19 cellular contexts compared by ENCODE assay signal in the genomic region with DNA sequence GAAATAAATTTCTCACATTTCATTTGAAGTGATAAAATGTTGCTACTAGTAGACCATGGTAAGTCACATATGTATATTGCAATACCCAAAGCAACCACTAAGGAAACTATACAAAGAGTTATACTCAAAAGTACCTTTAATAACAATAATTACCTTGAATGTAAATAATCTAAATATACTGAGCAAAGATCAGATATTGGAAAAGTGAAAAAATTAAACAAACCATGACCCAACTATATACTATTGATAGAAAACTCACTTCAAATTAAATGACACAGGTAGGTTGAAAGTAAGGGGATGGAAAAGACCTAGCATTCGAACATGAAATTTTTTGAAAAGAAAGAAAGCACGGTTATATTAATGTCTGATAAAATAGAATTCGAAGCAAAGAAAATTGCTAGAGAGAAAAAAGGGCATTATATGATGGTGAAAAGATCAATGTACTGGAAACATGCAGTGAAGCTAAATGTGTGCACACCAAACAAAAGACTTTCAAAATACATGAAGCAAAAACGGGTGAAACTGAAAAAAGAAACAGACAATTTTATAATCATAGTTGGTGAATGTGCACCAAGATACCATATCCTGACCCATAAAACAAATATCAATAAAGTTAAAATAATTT. TPM values are rescaled to one million over a fixed set of nuclear protein-coding genes. Genes with fewer than 3 reads are reported as not detected.
DNase-seq lines count a peak whose midpoint lies in the region; ATAC-seq, FAIRE-seq and TF ChIP-seq lines count a peak whose summit lies in the region.
"Had no signal": no experiment of that assay in that cellular context is flagged by ENCODE, and none has a peak within 500 bp of the region (broad histone marks: within the 10 kb centered on the region; RNA-seq: fewer than 3 reads in every experiment).

No MANE protein-coding gene starts in this region.

- 41% methylated on average over 4 of the region's 4 CpGs for WGBS in right lobe of liver (ENCODE audit: insufficient coverage, low coverage, low lambda C conversion rate, missing lambda C conversion rate)
- 3% methylated on average over 4 of the region's 4 CpGs for WGBS in HepG2 (ENCODE audit: low lambda C conversion rate)

- H3K4me1 Mint-ChIP-seq in endothelial cell (ENCODE audit: unreplicated experiment) = no peaks in the 10 kb centered on the region
- H3K4me1 Mint-ChIP-seq: activated CD4-positive, alpha-beta T cell treated with anti-CD3 and anti-CD28 coated beads for 36 hours; activated T-helper 17 cell treated with anti-CD3 and anti-CD28 coated beads, Interleukin-2, amount 50 U/mL, for 72 hours; CD4-positive, CD25-positive, alpha-beta regulatory T cell; naive B cell; T-cell had no signal

- no peaks in the 10 kb centered on the region for H3K36me3 Mint-ChIP-seq in endothelial cell (ENCODE audit: low read depth, unreplicated experiment)
- H3K36me3 Mint-ChIP-seq: CD4-positive, CD25-positive, alpha-beta regulatory T cell; naive B cell; T-cell had no signal

- no peak for TF ChIP-seq EP300 in HepG2 (IDR thresholded peaks at IDR 0.05; ENCODE audit: low read depth in 2 of 2, low read length in 2 of 2)
- TF ChIP-seq EP300 in HepG2 (CRISPR knock-in tag; IDR thresholded peaks at IDR 0.05; ENCODE audit: borderline replicate concordance) = no peak

- in situ Hi-C loops in HepG2 (cut with HindIII; ENCODE audit: extremely low pct_ligation_motif_present, low pct_unique_long_range_greater_than_20kb) = no loop called here

- H3K27ac Mint-ChIP-seq in endothelial cell (ENCODE audit: unreplicated experiment) = no peak overlapping the region
- H3K27ac Mint-ChIP-seq: activated CD4-positive, alpha-beta T cell treated with anti-CD3 and anti-CD28 coated beads for 36 hours; activated T-helper 17 cell treated with anti-CD3 and anti-CD28 coated beads, Interleukin-2, amount 50 U/mL, for 72 hours; CD4-positive, CD25-positive, alpha-beta regulatory T cell; naive B cell; T-cell had no signal

- H3K4me2 ChIP-seq in HepG2 (ENCODE audit: low read depth, low read length) = no peak overlapping the region

- H2AFZ ChIP-seq in HepG2 (ENCODE audit: low read length) = no peak overlapping the region

- H4K20me1 ChIP-seq in HepG2 (ENCODE audit: insufficient read depth, low read length) = no peaks in the 10 kb centered on the region

- ATAC-seq in right lobe of liver (no peak), HepG2 (no peak)
- ATAC-seq: activated CD4-positive, alpha-beta T cell treated with anti-CD3 and anti-CD28 coated beads for 36 hours; activated T-helper 17 cell treated with anti-CD3 and anti-CD28 coated beads, Interleukin-2, amount 50 U/mL, for 72 hours; heart left ventricle; left cardiac atrium; right cardiac atrium; T-cell had no signal

- H3K27me3 Mint-ChIP-seq in endothelial cell (ENCODE audit: unreplicated experiment) = no peaks in the 10 kb centered on the region
- H3K27me3 Mint-ChIP-seq: CD4-positive, CD25-positive, alpha-beta regulatory T cell; T-cell had no signal

- FAIRE-seq in HepG2 (lab: Jason Lieb, UNC) = no peak

- no peaks in the 10 kb centered on the region for H3K27me3 ChIP-seq in right lobe of liver
- no peaks in the 10 kb centered on the region for H3K27me3 ChIP-seq in HepG2 (ENCODE audit: control insufficient read depth in 1 of 2, insufficient read depth in 2 of 2, low read length in 2 of 2)
- H3K27me3 ChIP-seq: heart left ventricle had no signal

- H3K4me3 Mint-ChIP-seq in endothelial cell (ENCODE audit: unreplicated experiment) = no peak overlapping the region
- H3K4me3 Mint-ChIP-seq: activated CD4-positive, alpha-beta T cell treated with anti-CD3 and anti-CD28 coated beads for 36 hours; activated T-helper 17 cell treated with anti-CD3 and anti-CD28 coated beads, Interleukin-2, amount 50 U/mL, for 72 hours; CD4-positive, CD25-positive, alpha-beta regulatory T cell; naive B cell; T-cell had no signal

- TF ChIP-seq RAD21 in HepG2 (CRISPR knock-in tag; IDR thresholded peaks at IDR 0.05) = no peak

- H3K36me3 ChIP-seq in right lobe of liver (no peaks in the 10 kb centered on the region), HepG2 (replicated peaks in 1 of 2; ENCODE audit: control insufficient read depth in 1 of 2, insufficient read depth in 2 of 2, low read length in 2 of 2) (no peaks in the 10 kb centered on the region)
- H3K36me3 ChIP-seq: heart left ventricle had no signal

- H3K9me3 Mint-ChIP-seq in endothelial cell (ENCODE audit: unreplicated experiment) = no peaks in the 10 kb centered on the region
- H3K9me3 Mint-ChIP-seq: activated T-helper 17 cell treated with anti-CD3 and anti-CD28 coated beads, Interleukin-2, amount 50 U/mL, for 72 hours; naive B cell; T-cell had no signal

- intact Hi-C loops in right lobe of liver (cut with DNase I) (no loop called here), HepG2 (cut with micrococcal nuclease; ENCODE audit: unreplicated experiment) (no loop called here)

- no peak overlapping the region for H3K9ac ChIP-seq in HepG2 (ENCODE audit: insufficient read depth, low read depth, low read length)

- H3K4me1 ChIP-seq in right lobe of liver (no peaks in the 10 kb centered on the region), HepG2 (ENCODE audit: insufficient read depth, low read length) (no peaks in the 10 kb centered on the region)
- H3K4me1 ChIP-seq: heart left ventricle had no signal

- DNase-seq in right lobe of liver (no peak), HepG2 (ENCODE audit: low spot score) (no peak), NCI-H69 (lab: John Stamatoyannopoulos, UW) (peak; percentile 6), endothelial cell (ENCODE audit: low spot score) (no peak), cerebellar cortex (ENCODE audit: low spot score) (no peak), kidney tubule cell (ENCODE audit: low spot score) (no peak), amniotic stem cell (lab: John Stamatoyannopoulos, UW) (no peak), Ammon's horn (ENCODE audit: low spot score) (no peak)
- DNase-seq: activated CD4-positive, alpha-beta T cell treated with anti-CD3 and anti-CD28 coated beads for 36 hours; CD4-positive, CD25-positive, alpha-beta regulatory T cell; heart left ventricle; left cardiac atrium; naive B cell; NCI-H2029; right cardiac atrium; stimulated activated naive CD4-positive, alpha-beta T cell treated with Interleukin-2 at 50 U/mL for 16 hours; T-cell had no signal

- POLR2A ChIA-PET in HepG2 (lab: Yijun Ruan, JAX) = no interaction called here

- TF ChIP-seq POLR2A in right lobe of liver (IDR thresholded peaks at IDR 0.05) (no peak), HepG2 (IDR thresholded peaks at IDR 0.05; ENCODE audit: insufficient read depth in 1 of 2, low read depth in 2 of 2, low read length in 2 of 2) (no peak)

- H3K27ac ChIP-seq in right lobe of liver (no peak overlapping the region), HepG2 (ENCODE audit: extremely low read length, insufficient read depth, low read length) (no peak overlapping the region)
- H3K27ac ChIP-seq: heart left ventricle had no signal

- TF ChIP-seq CTCF in right lobe of liver (IDR thresholded peaks at IDR 0.05) (peak in 3 of 4 donors; percentile 9 to 29 (median 19)), HepG2 (CRISPR knock-in tag; IDR thresholded peaks at IDR 0.05) (no peak), endothelial cell (IDR thresholded peaks at IDR 0.05; ENCODE audit: unreplicated experiment) (peak; percentile 75)

- no peaks in the 10 kb centered on the region for H3K79me2 ChIP-seq in HepG2 (ENCODE audit: insufficient read depth, low read length)

- CTCF ChIA-PET in HepG2 (lab: Yijun Ruan, JAX; ENCODE audit: low intra/inter-chr PET ratio, low total read pairs) = no interaction called here

- H3K4me3 ChIP-seq in right lobe of liver (no peak overlapping the region), HepG2 (replicated peaks in 1 of 3; ENCODE audit: insufficient read depth in 1 of 3, low read depth in 2 of 3, low read length in 3 of 3) (no peak overlapping the region)
- H3K4me3 ChIP-seq: heart left ventricle had no signal

- no peaks in the 10 kb centered on the region for H3K9me3 ChIP-seq in right lobe of liver
- no peaks in the 10 kb centered on the region for H3K9me3 ChIP-seq in HepG2 (ENCODE audit: low read length)

- BruUV-seq in HepG2 (replicated peaks; lab: Mats Ljungman, UMichigan) = no TSS peak

RNA-seq across cellular contexts. Expression of a gene that starts 29.1 kb away (rescaled TPM):
- 10 to 100 TPM in 1 of 6 experiments, 1 to 10 TPM in 4, under 1 TPM in 1; 0.49 to 17.0 (median 2.0) TPM for total RNA-seq in right lobe of liver
- total RNA-seq in HepG2 (2016; rRNA removed; fragmentation: Illumina TruSeq; extraction: Trizol) = 0.22 and 0.24 TPM in 2 replicates
- total RNA-seq in HepG2 (2016; cell fraction: cytosol; rRNA removed; fragmentation: Illumina TruSeq; extraction: Trizol; ENCODE audit: low read depth) = 0.40 TPM in 1 of 2 replicates, not detected in the other
- total RNA-seq in HepG2 (2016; cell fraction: insoluble cytoplasmic fraction; rRNA removed; fragmentation: Illumina TruSeq; extraction: Trizol) = 0.16 and 0.37 TPM in 2 replicates
- total RNA-seq in HepG2 (2016; cell fraction: membrane; rRNA removed; fragmentation: Illumina TruSeq; extraction: Trizol) = not detected in 2 replicates
- 0.47 and 1.5 TPM in 2 replicates for total RNA-seq in HepG2 (2016; cell fraction: nucleus; rRNA removed; fragmentation: Illumina TruSeq; extraction: Trizol)
- 0.10 and 0.16 TPM in 2 replicates for polyA plus RNA-seq in HepG2 (2011; rRNA removed)
- polyA plus RNA-seq in HepG2 (2011; cell fraction: cytosol; rRNA removed) = 0.13 and 0.17 TPM in 2 replicates
- polyA plus RNA-seq in HepG2 (2011; cell fraction: nucleus; rRNA removed) = not detected in 2 replicates
- 0.20 TPM in 1 of 2 replicates, not detected in the other for polyA plus RNA-seq in HepG2 (2012)
- 0.19 and 0.36 TPM in 2 replicates for polyA plus RNA-seq in HepG2 (2016; cell fraction: cytosol; fragmentation: Illumina TruSeq; extraction: Trizol; ENCODE audit: low read depth)
- polyA plus RNA-seq in HepG2 (2016; cell fraction: insoluble cytoplasmic fraction; fragmentation: Illumina TruSeq; extraction: Trizol; ENCODE audit: low read depth) = 0.76 and 0.99 TPM in 2 replicates
- polyA plus RNA-seq in HepG2 (2016; cell fraction: membrane; fragmentation: Illumina TruSeq; extraction: Trizol; ENCODE audit: low read depth) = 0.44 and 0.47 TPM in 2 replicates
- polyA plus RNA-seq in HepG2 (2016; cell fraction: nucleus; fragmentation: Illumina TruSeq; extraction: Trizol; ENCODE audit: insufficient read depth, low read depth) = 0.59 and 1.8 TPM in 2 replicates
- not detected in 2 replicates for polyA minus RNA-seq in HepG2 (2011; rRNA and poly(A)+ RNA removed; ENCODE audit: low replicate concordance)
- polyA minus RNA-seq in HepG2 (2011; cell fraction: cytosol; rRNA and poly(A)+ RNA removed) = not detected in 2 replicates
- polyA minus RNA-seq in HepG2 (2011; cell fraction: nucleus; rRNA and poly(A)+ RNA removed) = not detected in 2 replicates
- total RNA-seq in endothelial cell (ENCODE audit: unreplicated experiment) = 1.9 TPM
- total RNA-seq: activated CD4-positive, alpha-beta T cell treated with anti-CD3 and anti-CD28 coated beads for 36 hours had no signal
- polyA plus RNA-seq: CD4-positive, CD25-positive, alpha-beta regulatory T cell had no signal

RNA-seq across cellular contexts. Expression of a gene that starts 44.9 kb away (rescaled TPM):
- total RNA-seq in right lobe of liver (not detected), HepG2 (2016; rRNA removed; fragmentation: Illumina TruSeq; extraction: Trizol) (not detected in 2 replicates), endothelial cell (ENCODE audit: unreplicated experiment) (not detected)
- not detected in 2 replicates for total RNA-seq in HepG2 (2016; cell fraction: cytosol; rRNA removed; fragmentation: Illumina TruSeq; extraction: Trizol; ENCODE audit: low read depth)
- not detected in 2 replicates for total RNA-seq in HepG2 (2016; cell fraction: insoluble cytoplasmic fraction; rRNA removed; fragmentation: Illumina TruSeq; extraction: Trizol)
- not detected in 2 replicates for total RNA-seq in HepG2 (2016; cell fraction: membrane; rRNA removed; fragmentation: Illumina TruSeq; extraction: Trizol)
- not detected in 2 replicates for total RNA-seq in HepG2 (2016; cell fraction: nucleus; rRNA removed; fragmentation: Illumina TruSeq; extraction: Trizol)
- not detected in 2 replicates for polyA plus RNA-seq in HepG2 (2011; rRNA removed)
- polyA plus RNA-seq in HepG2 (2011; cell fraction: cytosol; rRNA removed) = not detected in 2 replicates
- not detected in 2 replicates for polyA plus RNA-seq in HepG2 (2011; cell fraction: nucleus; rRNA removed)
- polyA plus RNA-seq in HepG2 (2012) = not detected in 2 replicates
- not detected in 2 replicates for polyA plus RNA-seq in HepG2 (2016; cell fraction: cytosol; fragmentation: Illumina TruSeq; extraction: Trizol; ENCODE audit: low read depth)
- not detected in 2 replicates for polyA plus RNA-seq in HepG2 (2016; cell fraction: insoluble cytoplasmic fraction; fragmentation: Illumina TruSeq; extraction: Trizol; ENCODE audit: low read depth)
- not detected in 2 replicates for polyA plus RNA-seq in HepG2 (2016; cell fraction: membrane; fragmentation: Illumina TruSeq; extraction: Trizol; ENCODE audit: low read depth)
- not detected in 2 replicates for polyA plus RNA-seq in HepG2 (2016; cell fraction: nucleus; fragmentation: Illumina TruSeq; extraction: Trizol; ENCODE audit: insufficient read depth, low read depth)
- polyA minus RNA-seq in HepG2 (2011; rRNA and poly(A)+ RNA removed; ENCODE audit: low replicate concordance) = 1.9 TPM in 1 of 2 replicates, not detected in the other
- not detected in 2 replicates for polyA minus RNA-seq in HepG2 (2011; cell fraction: cytosol; rRNA and poly(A)+ RNA removed)
- not detected in 2 replicates for polyA minus RNA-seq in HepG2 (2011; cell fraction: nucleus; rRNA and poly(A)+ RNA removed)
- total RNA-seq: activated CD4-positive, alpha-beta T cell treated with anti-CD3 and anti-CD28 coated beads for 36 hours; activated T-helper 17 cell treated with anti-CD3 and anti-CD28 coated beads, Interleukin-2, amount 50 U/mL, for 72 hours; CD4-positive, CD25-positive, alpha-beta regulatory T cell; heart left ventricle; left cardiac atrium; LHCN-M2; right cardiac atrium; T-cell had no signal
- polyA plus RNA-seq: CD4-positive, CD25-positive, alpha-beta regulatory T cell; heart left ventricle; right cardiac atrium had no signal
